In genomic region chr11:110526323-110526722, GRCh38 we compare ENCODE assay signal across 14 cellular contexts.
DNase-seq lines count a peak whose midpoint lies in the region; ATAC-seq and TF ChIP-seq lines count a peak whose summit lies in the region.
"Had no signal": no experiment of that assay in that cellular context is flagged by ENCODE, and none has a peak within 500 bp of the region (broad histone marks: within the 10 kb centered on the region; RNA-seq: fewer than 3 reads in every experiment).

No MANE protein-coding gene starts in this region.

- DNase-seq in immature natural killer cell (peak in 1 of 3 donors; percentile 15), brain microvascular endothelial cell (no peak), mesenteric fat pad (ENCODE audit: low spot score) (no peak), endothelial cell (ENCODE audit: low spot score) (no peak)
- DNase-seq: activated CD4-positive, alpha-beta T cell treated with anti-CD3 and anti-CD28 coated beads for 4 hours; NCI-H748 treated with DMSO at 0.1 percent for 48 hours; nephron progenitor cell; stimulated activated CD4-positive, alpha-beta T cell treated with anti-CD3 and anti-CD28 coated beads, Interleukin-12 subunit alpha, Interleukin-12 subunit beta, amount 100 ng/mL, for 4 hours had no signal

- H3K9me3 Mint-ChIP-seq in immature natural killer cell: peaks cover 0 to 4% (median 0%) of the 10 kb centered on the region in 6 donors
- H3K9me3 Mint-ChIP-seq in endothelial cell (ENCODE audit: unreplicated experiment): no peaks in the 10 kb centered on the region

- TF ChIP-seq CTCF in brain microvascular endothelial cell (IDR thresholded peaks at IDR 0.05; ENCODE audit: low read depth, low read length, missing control alignments): no peak
- TF ChIP-seq CTCF in endothelial cell (IDR thresholded peaks at IDR 0.05; ENCODE audit: unreplicated experiment): no peak

- H3K4me3 Mint-ChIP-seq in immature natural killer cell (peak overlapping the region; percentile 25 to 73 (median 50)), endothelial cell (ENCODE audit: unreplicated experiment) (no peak overlapping the region)
- H3K4me3 Mint-ChIP-seq: nephron progenitor cell had no signal

- H3K27me3 Mint-ChIP-seq in immature natural killer cell (ENCODE audit: low read depth in 3 of 3) (peaks cover 0 to 1% (median 0%) of the 10 kb centered on the region in 3 donors), endothelial cell (ENCODE audit: unreplicated experiment) (peaks cover 5% of the 10 kb centered on the region)

- peak overlapping the region; percentile 43 to 86 (median 75) for H3K27ac Mint-ChIP-seq in immature natural killer cell
- no peak overlapping the region for H3K27ac Mint-ChIP-seq in endothelial cell (ENCODE audit: unreplicated experiment)
- H3K27ac Mint-ChIP-seq: nephron progenitor cell had no signal

- no peaks in the 10 kb centered on the region for H3K36me3 Mint-ChIP-seq in immature natural killer cell
- H3K36me3 Mint-ChIP-seq in endothelial cell (ENCODE audit: low read depth, unreplicated experiment): no peaks in the 10 kb centered on the region

- no peaks in the 10 kb centered on the region for H3K27me3 ChIP-seq in brain microvascular endothelial cell (replicated peaks)
- H3K27me3 ChIP-seq: adrenal gland, MG63 had no signal

- peak; percentile 59 for ATAC-seq in GM18909 (IDR thresholded peaks at IDR 0.05; ENCODE audit: poor library complexity, unreplicated experiment)
- ATAC-seq in GM21717 (IDR thresholded peaks at IDR 0.05; ENCODE audit: unreplicated experiment): peak; percentile 70
- peak; percentile 62 for ATAC-seq in HG03439 (IDR thresholded peaks at IDR 0.05; ENCODE audit: unreplicated experiment)
- ATAC-seq in GM21526 (IDR thresholded peaks at IDR 0.05; ENCODE audit: low FRiP score, unreplicated experiment): no peak

- H3K4me3 ChIP-seq in brain microvascular endothelial cell (ENCODE audit: low read depth, low read length): no peak overlapping the region
- H3K4me3 ChIP-seq: adrenal gland, MG63 had no signal

- in situ Hi-C loops in brain microvascular endothelial cell (cut with HindIII; ENCODE audit: low pct_ligation_motif_present, low sequenced_read_pairs): no loop called here

- peaks cover 70 to 73% of the 10 kb centered on the region in 2 donors for H3K4me1 Mint-ChIP-seq in immature natural killer cell
- no peaks in the 10 kb centered on the region for H3K4me1 Mint-ChIP-seq in endothelial cell (ENCODE audit: unreplicated experiment)
- H3K4me1 Mint-ChIP-seq: nephron progenitor cell had no signal

- H3K27ac ChIP-seq in brain microvascular endothelial cell: no peak overlapping the region

- H3K36me3 ChIP-seq in brain microvascular endothelial cell (replicated peaks): no peaks in the 10 kb centered on the region
- H3K36me3 ChIP-seq: adrenal gland, MG63 had no signal
